Comparison of ENCODE assay signal across 10 cellular contexts in the genomic region with DNA sequence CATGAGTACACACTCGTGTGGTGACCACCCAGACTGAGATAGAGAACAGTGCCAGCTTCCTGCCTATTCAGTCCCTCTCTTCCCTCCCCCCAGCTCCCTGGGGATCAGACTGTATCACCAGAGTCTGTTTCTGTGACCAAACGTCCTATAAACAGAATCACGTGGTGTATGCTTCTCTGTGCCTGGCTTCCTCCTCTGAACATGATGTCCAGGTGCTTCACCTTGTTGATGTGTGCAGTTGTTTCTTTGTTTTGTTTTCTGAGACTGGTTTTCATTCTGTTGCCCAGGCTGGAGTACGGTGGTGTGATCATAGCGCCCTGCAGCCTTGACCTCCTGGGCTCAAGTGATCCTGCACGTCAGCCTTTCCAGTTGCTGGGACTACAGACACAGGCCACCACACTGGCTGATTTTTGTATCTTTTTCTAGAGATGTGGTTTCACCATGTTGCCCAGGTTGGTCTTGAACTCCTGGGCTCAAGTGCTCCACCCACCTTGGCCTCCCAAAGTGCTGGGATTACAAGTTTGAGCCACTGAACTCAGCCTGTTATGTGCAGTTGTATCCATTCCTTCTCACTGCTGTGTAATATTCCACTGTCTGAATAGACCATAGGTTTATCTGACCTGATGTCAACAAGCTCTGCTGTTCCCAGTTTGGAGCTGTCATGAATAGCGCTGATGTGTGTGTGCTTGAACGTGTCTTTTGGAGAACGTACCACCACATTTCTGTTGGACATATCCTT. TPM values are rescaled to one million over a fixed set of nuclear protein-coding genes. Genes with fewer than 3 reads are reported as not detected.
DNase-seq lines count a peak whose midpoint lies in the region; ATAC-seq, FAIRE-seq and TF ChIP-seq lines count a peak whose summit lies in the region.
"Had no signal": no experiment of that assay in that cellular context is flagged by ENCODE, and none has a peak within 500 bp of the region (broad histone marks: within the 10 kb centered on the region; RNA-seq: fewer than 3 reads in every experiment).

No MANE protein-coding gene starts in this region.

- H3K4me1 ChIP-seq in tibial nerve: peaks cover 0 to 17% (median 11%) of the 10 kb centered on the region in 4 donors
- no peaks in the 10 kb centered on the region for H3K4me1 ChIP-seq in ascending aorta

- H3K27me3 ChIP-seq in tibial nerve (no peaks in the 10 kb centered on the region), ascending aorta (no peaks in the 10 kb centered on the region)

- DNase-seq in CD1c-positive myeloid dendritic cell (ENCODE audit: extremely low spot score) (peak; percentile 18), GM19239 (ENCODE audit: insufficient read length, low spot score) (no peak), tibial nerve (ENCODE audit: low spot score in 2 of 2) (no peak), NCI-H1092 (lab: John Stamatoyannopoulos, UW) (no peak), ascending aorta (ENCODE audit: low spot score in 2 of 2) (no peak), DMS79 (lab: John Stamatoyannopoulos, UW) (no peak)
- no peak for DNase-seq in activated T-helper 2 cell treated with anti-CD3 and anti-CD28 coated beads, Interferon-gamma antibody, Interleukin-2, Interleukin-4, amounts not matched to agents 10 μg/mL and 5 μg/mL and 100 μg/mL, durations not matched to agents 14 hours and 24 hours and 36 hours (ENCODE audit: low spot score)
- DNase-seq: DMS 273 treated with DMSO at 0.1 percent for 48 hours, nephron progenitor cell had no signal

- H3K4me1 Mint-ChIP-seq in activated T-helper 2 cell treated with anti-CD3 and anti-CD28 coated beads, Interferon-gamma antibody, Interleukin-2, Interleukin-4, amounts not matched to agents 10 μg/mL and 5 μg/mL and 100 μg/mL, durations not matched to agents 14 hours and 24 hours and 36 hours (ENCODE audit: low read depth): peaks cover 38% of the 10 kb centered on the region

- TF ChIP-seq CTCF in tibial nerve (IDR thresholded peaks at IDR 0.05): no peak
- no peak for TF ChIP-seq CTCF in ascending aorta (IDR thresholded peaks at IDR 0.05)

- ATAC-seq in HG03342 (IDR thresholded peaks at IDR 0.05; ENCODE audit: unreplicated experiment): peak; percentile 41

- WGBS in tibial nerve, 2 donors: 60 to 63% methylated on average over 9 of the region's 9 CpGs

- FAIRE-seq in GM19239 (lab: Jason Lieb, UNC): peak; percentile 87

- H3K27ac ChIP-seq in tibial nerve (peak overlapping the region in 1 of 4 donors; percentile 67), ascending aorta (no peak overlapping the region)

- H3K27me3 Mint-ChIP-seq in activated T-helper 2 cell treated with anti-CD3 and anti-CD28 coated beads, Interferon-gamma antibody, Interleukin-2, Interleukin-4, amounts not matched to agents 10 μg/mL and 5 μg/mL and 100 μg/mL, durations not matched to agents 14 hours and 24 hours and 36 hours (ENCODE audit: low read depth): no peaks in the 10 kb centered on the region

- H3K4me3 Mint-ChIP-seq in activated T-helper 2 cell treated with anti-CD3 and anti-CD28 coated beads, Interferon-gamma antibody, Interleukin-2, Interleukin-4, amounts not matched to agents 10 μg/mL and 5 μg/mL and 100 μg/mL, durations not matched to agents 14 hours and 24 hours and 36 hours (ENCODE audit: low read depth): no peak overlapping the region
- H3K4me3 Mint-ChIP-seq: nephron progenitor cell had no signal

- no peak for TF ChIP-seq EP300 in tibial nerve (IDR thresholded peaks at IDR 0.05)

- no peaks in the 10 kb centered on the region for H3K36me3 Mint-ChIP-seq in activated T-helper 2 cell treated with anti-CD3 and anti-CD28 coated beads, Interferon-gamma antibody, Interleukin-2, Interleukin-4, amounts not matched to agents 10 μg/mL and 5 μg/mL and 100 μg/mL, durations not matched to agents 14 hours and 24 hours and 36 hours (ENCODE audit: low read depth)

- no peaks in the 10 kb centered on the region for H3K9me3 ChIP-seq in tibial nerve
- H3K9me3 ChIP-seq in ascending aorta: no peaks in the 10 kb centered on the region

- TF ChIP-seq POLR2A in tibial nerve (IDR thresholded peaks at IDR 0.05): no peak

- no peaks in the 10 kb centered on the region for H3K9me3 Mint-ChIP-seq in activated T-helper 2 cell treated with anti-CD3 and anti-CD28 coated beads, Interferon-gamma antibody, Interleukin-2, Interleukin-4, amounts not matched to agents 10 μg/mL and 5 μg/mL and 100 μg/mL, durations not matched to agents 14 hours and 24 hours and 36 hours
- H3K9me3 Mint-ChIP-seq: nephron progenitor cell had no signal

- H3K36me3 ChIP-seq in tibial nerve (no peaks in the 10 kb centered on the region), ascending aorta (no peaks in the 10 kb centered on the region)

- H3K27ac Mint-ChIP-seq in activated T-helper 2 cell treated with anti-CD3 and anti-CD28 coated beads, Interferon-gamma antibody, Interleukin-2, Interleukin-4, amounts not matched to agents 10 μg/mL and 5 μg/mL and 100 μg/mL, durations not matched to agents 14 hours and 24 hours and 36 hours: peak overlapping the region; percentile 8
- H3K27ac Mint-ChIP-seq: nephron progenitor cell had no signal

- intact Hi-C loops in activated T-helper 2 cell treated with anti-CD3 and anti-CD28 coated beads, Interferon-gamma antibody, Interleukin-2, Interleukin-4, amounts not matched to agents 10 μg/mL and 5 μg/mL and 100 μg/mL, durations not matched to agents 14 hours and 24 hours and 36 hours (cut with micrococcal nuclease): loop anchor here (2.0 kb wide), 3 partner anchors 53 to 345 kb away; a partner anchor contains a TSS
- intact Hi-C loops in ascending aorta (cut with DNase I): no loop called here

- H3K4me3 ChIP-seq in tibial nerve: no peak overlapping the region
- H3K4me3 ChIP-seq in ascending aorta: no peak overlapping the region

RNA-seq across cellular contexts. Expression of a gene that starts 28.9 kb away (rescaled TPM):
- not detected in 2 replicates for total RNA-seq in activated T-helper 2 cell treated with anti-CD3 and anti-CD28 coated beads, Interferon-gamma antibody, Interleukin-2, Interleukin-4, amounts not matched to agents 10 μg/mL and 5 μg/mL and 100 μg/mL, durations not matched to agents 14 hours and 24 hours and 36 hours
- total RNA-seq in tibial nerve (not detected), ascending aorta (not detected)

RNA-seq across cellular contexts. Expression of a gene that starts 33.8 kb away (rescaled TPM):
- not detected in 2 replicates for total RNA-seq in activated T-helper 2 cell treated with anti-CD3 and anti-CD28 coated beads, Interferon-gamma antibody, Interleukin-2, Interleukin-4, amounts not matched to agents 10 μg/mL and 5 μg/mL and 100 μg/mL, durations not matched to agents 14 hours and 24 hours and 36 hours
- total RNA-seq in tibial nerve (not detected), ascending aorta (not detected)

RNA-seq across cellular contexts. Expression of a gene that starts 35.2 kb away (rescaled TPM):
- total RNA-seq in activated T-helper 2 cell treated with anti-CD3 and anti-CD28 coated beads, Interferon-gamma antibody, Interleukin-2, Interleukin-4, amounts not matched to agents 10 μg/mL and 5 μg/mL and 100 μg/mL, durations not matched to agents 14 hours and 24 hours and 36 hours: 65.2 and 67.4 TPM in 2 replicates
- 1 to 10 TPM in 3 of 4 donors, not detected in 1; 1.3 to 4.0 (median 2.0) TPM for total RNA-seq in tibial nerve
- total RNA-seq in ascending aorta: not detected

RNA-seq across cellular contexts. Expression of a gene that starts 36.6 kb away (rescaled TPM):
- not detected in 2 replicates for total RNA-seq in activated T-helper 2 cell treated with anti-CD3 and anti-CD28 coated beads, Interferon-gamma antibody, Interleukin-2, Interleukin-4, amounts not matched to agents 10 μg/mL and 5 μg/mL and 100 μg/mL, durations not matched to agents 14 hours and 24 hours and 36 hours
- not detected for total RNA-seq in tibial nerve
- not detected for total RNA-seq in ascending aorta

RNA-seq across cellular contexts. Expression of a gene that starts 40.9 kb away (rescaled TPM):
- not detected in 2 replicates for total RNA-seq in activated T-helper 2 cell treated with anti-CD3 and anti-CD28 coated beads, Interferon-gamma antibody, Interleukin-2, Interleukin-4, amounts not matched to agents 10 μg/mL and 5 μg/mL and 100 μg/mL, durations not matched to agents 14 hours and 24 hours and 36 hours
- total RNA-seq in tibial nerve (not detected), ascending aorta (not detected)

Comparison
In these comparisons a context has a peak if more than half of its experiments do, and no peak if none do; other contexts are left out.
1. RNA of a gene that starts 35.2 kb away (total RNA-seq): 65.2 to 67.4 TPM in activated T-helper 2 cell treated with anti-CD3 and anti-CD28 coated beads, Interferon-gamma antibody, Interleukin-2, Interleukin-4, amounts not matched to agents 10 μg/mL and 5 μg/mL and 100 μg/mL, durations not matched to agents 14 hours and 24 hours and 36 hours; 1.3 to 4.0 TPM in tibial nerve and not detected in ascending aorta (single experiment); every median in the first group is over 10 times any median in the second.